ENCODE assay signal across 9 cellular contexts in the genomic region with DNA sequence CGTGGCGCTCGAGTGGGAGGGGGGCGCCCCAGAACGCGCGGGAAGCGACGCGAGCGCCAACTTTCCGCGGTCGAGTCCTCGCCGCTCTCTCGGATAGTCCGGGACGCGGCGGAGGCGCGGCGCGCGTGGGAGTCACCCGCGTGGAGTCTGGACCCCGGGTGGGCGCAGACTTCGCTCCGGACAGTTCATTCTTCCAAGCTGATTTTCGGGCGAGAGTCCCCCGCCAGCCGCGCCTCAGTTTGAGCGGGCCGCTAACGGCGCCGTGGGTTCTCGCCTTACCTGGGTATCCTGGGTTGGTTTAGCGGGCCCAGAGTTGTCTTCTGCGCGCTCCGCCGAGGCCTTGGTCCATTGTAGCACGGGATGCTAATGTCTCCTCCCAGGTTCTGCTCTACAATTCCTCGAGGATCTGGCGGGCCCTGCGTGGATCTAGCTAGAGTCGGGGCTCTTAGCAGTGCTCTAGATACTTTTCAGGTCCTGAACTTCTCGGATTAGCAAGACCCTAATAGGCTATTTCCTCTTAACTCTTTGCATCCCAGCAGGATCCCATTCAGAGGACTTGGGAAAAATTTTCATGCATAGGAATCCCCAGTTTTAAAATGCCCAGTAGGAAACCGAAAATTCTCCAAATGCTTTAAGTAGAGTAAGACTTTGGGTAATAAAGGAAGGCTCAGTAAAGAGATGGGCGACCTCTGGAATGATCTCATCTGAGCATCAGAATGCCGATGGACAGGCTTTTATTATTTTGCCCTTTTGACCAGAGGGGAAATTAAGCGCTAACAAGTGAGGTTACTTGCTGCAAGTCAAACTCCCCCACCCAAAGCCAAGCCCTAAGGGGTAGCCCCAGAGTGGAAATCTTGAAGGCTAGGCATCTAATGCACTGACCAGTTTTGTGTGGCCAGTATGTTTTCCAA. TPM values are rescaled to one million over a fixed set of nuclear protein-coding genes. Genes with fewer than 3 reads are reported as not detected.
DNase-seq lines count a peak whose midpoint lies in the region; ATAC-seq, FAIRE-seq and TF ChIP-seq lines count a peak whose summit lies in the region.
"Had no signal": no experiment of that assay in that cellular context is flagged by ENCODE, and none has a peak within 500 bp of the region (broad histone marks: within the 10 kb centered on the region; RNA-seq: fewer than 3 reads in every experiment).

No MANE protein-coding gene starts in this region.

- peak; percentile 73 for DNase-seq in H9
- peak; percentile 28 for DNase-seq in activated CD4-positive, alpha-beta T cell treated with anti-CD3 and anti-CD28 coated beads for 48 hours
- no peak for DNase-seq in epithelial cell of proximal tubule (ENCODE audit: low read depth)
- DNase-seq in myocyte (ENCODE audit: low read depth): peak; percentile 25
- DNase-seq in urothelium cell line (ENCODE audit: low spot score): peak; percentile 52
- no peak for DNase-seq in D721Med (ENCODE audit: insufficient read length, low spot score)

- no peaks in the 10 kb centered on the region; the same call in 1 of the 2 replicates for H3K4me1 ChIP-seq in H9 (ENCODE audit: insufficient read depth, low read length)

- H3K9me3 Mint-ChIP-seq in H9: peaks cover 0 to 7% of the 10 kb centered on the region in 2 experiments; a peak in 3 of 5 replicates

- H2BK15ac ChIP-seq in H9 (ENCODE audit: low read depth, low read length): no peak overlapping the region; the same call in 1 of the 2 replicates

- H3K27me3 ChIP-seq in H9 (ENCODE audit: insufficient read depth, low read length): no peaks in the 10 kb centered on the region

- no peak overlapping the region for H4K8ac ChIP-seq in H9 (replicated peaks; ENCODE audit: insufficient read length, low read depth, low read length)

- no peak overlapping the region for H2BK20ac ChIP-seq in H9 (ENCODE audit: low read depth, low read length, poor library complexity, severe bottlenecking)

- no peak overlapping the region for H3K4ac ChIP-seq in H9 (ENCODE audit: low read depth, low read length)

- no peaks in the 10 kb centered on the region for H3K9me3 ChIP-seq in H9 (ENCODE audit: control insufficient read depth, low read depth, low read length)

- no peak for ATAC-seq in GM19463 (IDR thresholded peaks at IDR 0.05; ENCODE audit: unreplicated experiment)

- H3K18ac ChIP-seq in H9 (ENCODE audit: insufficient read length, low read depth, low read length): peak overlapping the region; percentile 60

- H3K14ac ChIP-seq in H9 (ENCODE audit: insufficient read depth, low read length): peak overlapping the region; percentile 84

- peaks cover 8% of the 10 kb centered on the region for H3K23me2 ChIP-seq in H9 (ENCODE audit: insufficient read length, low read depth, low read length, poor library complexity, severe bottlenecking)

- peaks cover 27 to 42% of the 10 kb centered on the region in 2 experiments for H3K4me1 Mint-ChIP-seq in H9

- H3K79me2 ChIP-seq in H9 (ENCODE audit: insufficient read depth, low read length): peaks cover 30% of the 10 kb centered on the region; the same call in 1 of the 2 replicates

- TF ChIP-seq CTCF in 22Rv1 (IDR thresholded peaks at IDR 0.05) (no peak), H9 (conservative IDR thresholded peaks at IDR 0.05) (no peak), epithelial cell of proximal tubule (conservative IDR thresholded peaks at IDR 0.05; ENCODE audit: low read depth, low read length) (no peak), D721Med (IDR thresholded peaks at IDR 0.05; ENCODE audit: insufficient read depth, missing control alignments) (no peak)

- peak overlapping the region; percentile 84 to 97 for H3K4me3 Mint-ChIP-seq in H9

- H3K4me3 ChIP-seq in epithelial cell of proximal tubule (ENCODE audit: low read depth, low read length): peak overlapping the region; percentile 70

- H3T11ph ChIP-seq in H9 (ENCODE audit: low read length): no peak overlapping the region

- peak overlapping the region; percentile 1 for H2BK120ac ChIP-seq in H9 (ENCODE audit: low read depth, low read length, poor library complexity, severe bottlenecking)

- H3K56ac ChIP-seq in H9 (ENCODE audit: insufficient read length, low read depth, low read length): no peak overlapping the region

- H4K5ac ChIP-seq in H9 (ENCODE audit: insufficient read length, low read depth, low read length): no peak overlapping the region

- peak overlapping the region; percentile 61 to 100 (median 76); a peak in 6 of 7 replicates for H3K27ac Mint-ChIP-seq in H9

- peaks cover 3% of the 10 kb centered on the region for H3K27me3 Mint-ChIP-seq in H9 (ENCODE audit: low read depth)

- peak overlapping the region; percentile 86 for H2AK5ac ChIP-seq in H9 (ENCODE audit: insufficient read length, low read length)

- FAIRE-seq in urothelium cell line (lab: Jason Lieb, UNC) (no peak), D721Med (lab: Jason Lieb, UNC) (no peak)
- FAIRE-seq: GM18507 had no signal

- peaks cover 0 to 8% (median 0%) of the 10 kb centered on the region in 3 experiments; a peak in 2 of 7 replicates for H3K36me3 Mint-ChIP-seq in H9 (ENCODE audit: insufficient read depth in 1 of 3, low read depth in 3 of 3)

- no peak overlapping the region for H2BK5ac ChIP-seq in H9 (ENCODE audit: insufficient read length, low read length)

- H3K23ac ChIP-seq in H9 (ENCODE audit: insufficient read length, low read depth, low read length): no peak overlapping the region

- WGBS in H9 (ENCODE audit: extremely low coverage, insufficient read length, low lambda C conversion rate): no CpG with 5 or more reads among the region's 58 CpGs

- no peak overlapping the region for H4K91ac ChIP-seq in H9 (ENCODE audit: insufficient read length, low read depth, low read length)

- H4K20me1 ChIP-seq in H9 (ENCODE audit: control insufficient read depth, insufficient read depth, insufficient read length): no peaks in the 10 kb centered on the region

- no peaks in the 10 kb centered on the region for H3K79me1 ChIP-seq in H9 (ENCODE audit: insufficient read depth, low read depth, low read length, poor library complexity, severe bottlenecking)

- no peak overlapping the region for H2BK12ac ChIP-seq in H9 (ENCODE audit: insufficient read length, low read depth, low read length)

- H2AFZ ChIP-seq in H9 (ENCODE audit: low read length): no peak overlapping the region

- H3K27ac ChIP-seq in 22Rv1 (peak overlapping the region; percentile 27), H9 (ENCODE audit: insufficient read length, low read depth, low read length) (peak overlapping the region; percentile 84)

- peak overlapping the region; percentile 79 for H3K9ac ChIP-seq in H9 (ENCODE audit: extremely low read depth, insufficient read length, low read length)

- peak overlapping the region; percentile 68 for H3K4me2 ChIP-seq in H9 (ENCODE audit: insufficient read depth, insufficient read length, low read length)

RNA-seq across cellular contexts. Expression of gene GJC1, which starts 0.5 kb away (rescaled TPM):
- total RNA-seq in H9 (2021): 114 and 119 TPM in 2 replicates
- total RNA-seq in epithelial cell of proximal tubule: 42.4 and 42.5 TPM in 2 replicates
- total RNA-seq in myocyte: 8.2 and 8.5 TPM in 2 replicates
- 5.3 TPM for polyA plus RNA-seq in myocyte (2012)

RNA-seq across cellular contexts. Expression of gene HIGD1B, which starts 17.1 kb away (rescaled TPM):
- total RNA-seq in H9 (2021) (not detected in 2 replicates), epithelial cell of proximal tubule (not detected in 2 replicates), myocyte (not detected in 2 replicates)
- not detected for polyA plus RNA-seq in myocyte (2012)

Comparison
In these comparisons a context has a peak if more than half of its experiments do, and no peak if none do; other contexts are left out.
1. DNase-seq: peak in H9 (single experiment), activated CD4-positive, alpha-beta T cell treated with anti-CD3 and anti-CD28 coated beads for 48 hours (single experiment), myocyte (single experiment) and urothelium cell line (single experiment); none in epithelial cell of proximal tubule (single experiment) and D721Med (single experiment).